Comparison of ENCODE assay signal across 1 cellular context in genomic region chr18:49492694-49493033, GRCh38.
TF ChIP-seq lines count a peak whose summit lies in the region.

No MANE protein-coding gene starts in this region.

TF ChIP-seq in GM23338, 12 proteins besides CTCF, POLR2A, EP300 and RAD21:
- TF ChIP-seq EZH2phosphoT487 (IDR thresholded peaks at IDR 0.05; ENCODE audit: unreplicated experiment) (no peak), EZH2 (IDR thresholded peaks at IDR 0.05; ENCODE audit: low read depth, unreplicated experiment) (no peak), STAT1 (IDR thresholded peaks at IDR 0.05; ENCODE audit: unreplicated experiment) (no peak), POLR2AphosphoS5 (IDR thresholded peaks at IDR 0.05; ENCODE audit: low read depth) (no peak), NANOG (IDR thresholded peaks at IDR 0.05; ENCODE audit: borderline replicate concordance) (no peak), CREB1 (CRISPR knock-in tag; IDR thresholded peaks at IDR 0.05; ENCODE audit: low read depth) (no peak), ZNF114 (CRISPR knock-in tag; IDR thresholded peaks at IDR 0.05) (no peak), JUNB (IDR thresholded peaks at IDR 0.05; ENCODE audit: unreplicated experiment) (no peak), ZNF462 (CRISPR knock-in tag; IDR thresholded peaks at IDR 0.05) (no peak), ETS1 (IDR thresholded peaks at IDR 0.05) (no peak), REST (IDR thresholded peaks at IDR 0.05; ENCODE audit: unreplicated experiment) (no peak), ZNF331 (CRISPR knock-in tag; IDR thresholded peaks at IDR 0.05; ENCODE audit: low read depth) (no peak)
TF ChIP-seq in GM23338: peak in this region for 0.
